In the genomic region with DNA sequence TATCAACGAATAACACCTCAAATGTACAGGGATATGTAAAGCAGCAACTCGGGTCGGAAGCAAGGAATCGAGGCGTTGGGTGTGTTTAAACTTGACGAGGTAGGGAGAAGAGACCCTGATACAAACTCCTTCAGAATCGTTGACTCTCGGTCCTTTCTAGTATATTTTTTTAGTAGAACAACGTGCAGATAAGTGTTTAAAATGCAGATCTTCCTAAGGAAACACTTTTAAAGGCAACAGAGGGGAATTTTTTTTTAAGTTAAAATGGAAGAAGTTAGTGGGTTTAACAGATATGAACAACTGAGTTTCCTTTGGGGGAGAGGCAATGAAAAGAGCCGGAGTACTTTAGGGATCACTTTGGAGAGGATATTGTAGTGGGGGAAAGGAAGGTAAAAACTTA, we compare ENCODE assay signal across 8 cellular contexts. TPM values are rescaled to one million over a fixed set of nuclear protein-coding genes. Genes with fewer than 3 reads are reported as not detected.
DNase-seq lines count a peak whose midpoint lies in the region; ATAC-seq and TF ChIP-seq lines count a peak whose summit lies in the region.

No MANE protein-coding gene starts in this region.

- no peaks in the 10 kb centered on the region for H3K9me2 ChIP-seq in GM23338 (ENCODE audit: insufficient read depth)

- peaks cover 20% of the 10 kb centered on the region for H3K9me3 Mint-ChIP-seq in GM23338

- peaks cover 19% of the 10 kb centered on the region for H3K4me1 ChIP-seq in GM23338 (ENCODE audit: insufficient read depth)
- H3K4me1 ChIP-seq in skeletal muscle satellite cell (ENCODE audit: control insufficient read depth, insufficient read depth, low read length): peaks cover 33% of the 10 kb centered on the region

- H3K4me3 ChIP-seq in GM23338 (peak overlapping the region; percentile 87), fibroblast of villous mesenchyme (ENCODE audit: low read depth, low read length) (peak overlapping the region; percentile 92), skeletal muscle satellite cell (ENCODE audit: low read length) (peak overlapping the region; percentile 77)

- no peak overlapping the region; the same call in 1 of the 2 replicates for H3K27ac Mint-ChIP-seq in GM23338

- H3K27me3 ChIP-seq in GM23338 (ENCODE audit: insufficient read depth) (no peaks in the 10 kb centered on the region), skeletal muscle satellite cell (ENCODE audit: control insufficient read depth, insufficient read depth, low read length) (no peaks in the 10 kb centered on the region)

- H3K9ac ChIP-seq in skeletal muscle satellite cell (ENCODE audit: low read depth, low read length): peak overlapping the region; percentile 95

- H3K36me3 ChIP-seq in GM23338 (ENCODE audit: insufficient read depth) (no peaks in the 10 kb centered on the region), skeletal muscle satellite cell (ENCODE audit: insufficient read depth, low read length) (peaks cover 15% of the 10 kb centered on the region)

- peaks cover 45% of the 10 kb centered on the region for H3K36me3 Mint-ChIP-seq in GM23338 (ENCODE audit: low read depth)

- no peaks in the 10 kb centered on the region for H3F3A ChIP-seq in GM23338 (replicated peaks; ENCODE audit: low read depth)

- no peaks in the 10 kb centered on the region for H3K9me3 ChIP-seq in skeletal muscle satellite cell (replicated peaks; ENCODE audit: low read length)

- peaks cover 30% of the 10 kb centered on the region for H3K4me1 Mint-ChIP-seq in GM23338

- H3K4me3 Mint-ChIP-seq in GM23338: peak overlapping the region; percentile 94

- TF ChIP-seq CTCF in GM23338 (conservative IDR thresholded peaks at IDR 0.05; ENCODE audit: low read depth in 2 of 2) (no peak), fibroblast of villous mesenchyme (IDR thresholded peaks at IDR 0.05; ENCODE audit: insufficient read depth, low read depth, low read length) (no peak)

- H3K27me3 Mint-ChIP-seq in GM23338 (ENCODE audit: insufficient read depth, low read depth, poor library complexity): peaks cover 10% of the 10 kb centered on the region

- ATAC-seq in GM23338 (no peak), GM18520 (IDR thresholded peaks at IDR 0.05; ENCODE audit: unreplicated experiment) (no peak), GM18907 (IDR thresholded peaks at IDR 0.05; ENCODE audit: unreplicated experiment) (no peak)

- H2AFZ ChIP-seq in GM23338: no peak overlapping the region

- peaks cover 30% of the 10 kb centered on the region for H4K20me1 ChIP-seq in GM23338 (replicated peaks; ENCODE audit: insufficient read depth)

- no peak for DNase-seq in GM23338 (ENCODE audit: low spot score)
- DNase-seq in SW480 (ENCODE audit: low spot score): peak; percentile 8
- no peak for DNase-seq in fibroblast of villous mesenchyme (ENCODE audit: low read depth)
- DNase-seq in activated CD4-positive, CD25-positive, alpha-beta regulatory T cell (lab: John Stamatoyannopoulos, UW): no peak
- no peak for DNase-seq in cortex of kidney (lab: John Stamatoyannopoulos, UW)

- H3K4me2 ChIP-seq in GM23338: peak overlapping the region; percentile 86
- H3K4me2 ChIP-seq in skeletal muscle satellite cell (ENCODE audit: low read length): peak overlapping the region; percentile 90

- H3K27ac ChIP-seq in GM23338 (ENCODE audit: low read depth): peak overlapping the region; percentile 90; the same call in 1 of the 2 replicates

- H3K79me2 ChIP-seq in GM23338 (replicated peaks; ENCODE audit: insufficient read depth): peaks cover 40% of the 10 kb centered on the region

TF ChIP-seq in GM23338, 12 proteins besides CTCF, POLR2A, EP300 and RAD21:
- TF ChIP-seq EZH2phosphoT487 (IDR thresholded peaks at IDR 0.05; ENCODE audit: unreplicated experiment): no peak
- TF ChIP-seq POLR2AphosphoS5 (IDR thresholded peaks at IDR 0.05; ENCODE audit: low read depth): no peak

RNA-seq across cellular contexts. Expression of a gene that starts 1.1 kb away (rescaled TPM):
- total RNA-seq in GM23338 (2014; rRNA removed; shearing (Covaris generic)): 32.2 and 36.2 TPM in 2 replicates
- 17.0 and 17.8 TPM in 2 replicates for polyA plus RNA-seq in GM23338 (2016; fragmentation: Nextera tagmentation; extraction: Ambion mirVana)
- 36.4 and 61.3 TPM in 2 replicates for total RNA-seq in fibroblast of villous mesenchyme
- 29.9 and 33.2 TPM in 2 replicates for total RNA-seq in skeletal muscle satellite cell (2012; rRNA removed)
